In genomic region chr1:206816390-206817287, GRCh38 we compare ENCODE assay signal across 1 cellular context.
TF ChIP-seq lines count a peak whose summit lies in the region.

No MANE protein-coding gene starts in this region.

TF ChIP-seq in K562, 482 proteins besides CTCF, POLR2A, EP300 and RAD21 (continued from another document and continues in another):
- TF ChIP-seq, protein P1, sequence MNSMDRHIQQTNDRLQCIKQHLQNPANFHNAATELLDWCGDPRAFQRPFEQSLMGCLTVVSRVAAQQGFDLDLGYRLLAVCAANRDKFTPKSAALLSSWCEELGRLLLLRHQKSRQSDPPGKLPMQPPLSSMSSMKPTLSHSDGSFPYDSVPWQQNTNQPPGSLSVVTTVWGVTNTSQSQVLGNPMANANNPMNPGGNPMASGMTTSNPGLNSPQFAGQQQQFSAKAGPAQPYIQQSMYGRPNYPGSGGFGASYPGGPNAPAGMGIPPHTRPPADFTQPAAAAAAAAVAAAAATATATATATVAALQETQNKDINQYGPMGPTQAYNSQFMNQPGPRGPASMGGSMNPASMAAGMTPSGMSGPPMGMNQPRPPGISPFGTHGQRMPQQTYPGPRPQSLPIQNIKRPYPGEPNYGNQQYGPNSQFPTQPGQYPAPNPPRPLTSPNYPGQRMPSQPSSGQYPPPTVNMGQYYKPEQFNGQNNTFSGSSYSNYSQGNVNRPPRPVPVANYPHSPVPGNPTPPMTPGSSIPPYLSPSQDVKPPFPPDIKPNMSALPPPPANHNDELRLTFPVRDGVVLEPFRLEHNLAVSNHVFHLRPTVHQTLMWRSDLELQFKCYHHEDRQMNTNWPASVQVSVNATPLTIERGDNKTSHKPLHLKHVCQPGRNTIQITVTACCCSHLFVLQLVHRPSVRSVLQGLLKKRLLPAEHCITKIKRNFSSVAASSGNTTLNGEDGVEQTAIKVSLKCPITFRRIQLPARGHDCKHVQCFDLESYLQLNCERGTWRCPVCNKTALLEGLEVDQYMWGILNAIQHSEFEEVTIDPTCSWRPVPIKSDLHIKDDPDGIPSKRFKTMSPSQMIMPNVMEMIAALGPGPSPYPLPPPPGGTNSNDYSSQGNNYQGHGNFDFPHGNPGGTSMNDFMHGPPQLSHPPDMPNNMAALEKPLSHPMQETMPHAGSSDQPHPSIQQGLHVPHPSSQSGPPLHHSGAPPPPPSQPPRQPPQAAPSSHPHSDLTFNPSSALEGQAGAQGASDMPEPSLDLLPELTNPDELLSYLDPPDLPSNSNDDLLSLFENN (IDR thresholded peaks at IDR 0.05; ENCODE audit: low read depth in 2 of 2, low read length in 2 of 2): peak in 1 of 2 experiments; percentile 67; a peak in 1 of 4 replicates
- TF ChIP-seq ZNF507 (tag; conservative IDR thresholded peaks at IDR 0.05): no peak; the same call in 1 of the 2 replicates
- TF ChIP-seq LEF1 (IDR thresholded peaks at IDR 0.05): peak; percentile 93
- TF ChIP-seq HOXB6 (CRISPR knock-in tag; IDR thresholded peaks at IDR 0.05; ENCODE audit: borderline replicate concordance): no peak
- TF ChIP-seq RFX5 (IDR thresholded peaks at IDR 0.05; ENCODE audit: low read depth, low read length): no peak
- peak; percentile 38 for TF ChIP-seq CXXC5 (CRISPR knock-in tag; IDR thresholded peaks at IDR 0.05)
- TF ChIP-seq TAF1 (IDR thresholded peaks at IDR 0.05; ENCODE audit: control insufficient read depth, extremely low read depth, insufficient read depth, low read length, severe bottlenecking): no peak
- no peak for TF ChIP-seq STAG1 (CRISPR knock-in tag; IDR thresholded peaks at IDR 0.05; ENCODE audit: borderline replicate concordance)
- TF ChIP-seq CSDE1 (IDR thresholded peaks at IDR 0.05): no peak; a peak in 1 of 4 replicates
- no peak for TF ChIP-seq HDGF (IDR thresholded peaks at IDR 0.05)
- no peak for TF ChIP-seq ZNF124 (CRISPR knock-in tag; IDR thresholded peaks at IDR 0.05)
- TF ChIP-seq, protein P2, sequence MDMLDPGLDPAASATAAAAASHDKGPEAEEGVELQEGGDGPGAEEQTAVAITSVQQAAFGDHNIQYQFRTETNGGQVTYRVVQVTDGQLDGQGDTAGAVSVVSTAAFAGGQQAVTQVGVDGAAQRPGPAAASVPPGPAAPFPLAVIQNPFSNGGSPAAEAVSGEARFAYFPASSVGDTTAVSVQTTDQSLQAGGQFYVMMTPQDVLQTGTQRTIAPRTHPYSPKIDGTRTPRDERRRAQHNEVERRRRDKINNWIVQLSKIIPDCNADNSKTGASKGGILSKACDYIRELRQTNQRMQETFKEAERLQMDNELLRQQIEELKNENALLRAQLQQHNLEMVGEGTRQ (CRISPR knock-in tag; IDR thresholded peaks at IDR 0.05): no peak
- TF ChIP-seq ESRRB (CRISPR knock-in tag; IDR thresholded peaks at IDR 0.05; ENCODE audit: borderline replicate concordance): no peak
- no peak for TF ChIP-seq ID3 (CRISPR knock-in tag; IDR thresholded peaks at IDR 0.05)
- no peak for TF ChIP-seq ID3 (tag; IDR thresholded peaks at IDR 0.05)
- TF ChIP-seq, protein P3, sequence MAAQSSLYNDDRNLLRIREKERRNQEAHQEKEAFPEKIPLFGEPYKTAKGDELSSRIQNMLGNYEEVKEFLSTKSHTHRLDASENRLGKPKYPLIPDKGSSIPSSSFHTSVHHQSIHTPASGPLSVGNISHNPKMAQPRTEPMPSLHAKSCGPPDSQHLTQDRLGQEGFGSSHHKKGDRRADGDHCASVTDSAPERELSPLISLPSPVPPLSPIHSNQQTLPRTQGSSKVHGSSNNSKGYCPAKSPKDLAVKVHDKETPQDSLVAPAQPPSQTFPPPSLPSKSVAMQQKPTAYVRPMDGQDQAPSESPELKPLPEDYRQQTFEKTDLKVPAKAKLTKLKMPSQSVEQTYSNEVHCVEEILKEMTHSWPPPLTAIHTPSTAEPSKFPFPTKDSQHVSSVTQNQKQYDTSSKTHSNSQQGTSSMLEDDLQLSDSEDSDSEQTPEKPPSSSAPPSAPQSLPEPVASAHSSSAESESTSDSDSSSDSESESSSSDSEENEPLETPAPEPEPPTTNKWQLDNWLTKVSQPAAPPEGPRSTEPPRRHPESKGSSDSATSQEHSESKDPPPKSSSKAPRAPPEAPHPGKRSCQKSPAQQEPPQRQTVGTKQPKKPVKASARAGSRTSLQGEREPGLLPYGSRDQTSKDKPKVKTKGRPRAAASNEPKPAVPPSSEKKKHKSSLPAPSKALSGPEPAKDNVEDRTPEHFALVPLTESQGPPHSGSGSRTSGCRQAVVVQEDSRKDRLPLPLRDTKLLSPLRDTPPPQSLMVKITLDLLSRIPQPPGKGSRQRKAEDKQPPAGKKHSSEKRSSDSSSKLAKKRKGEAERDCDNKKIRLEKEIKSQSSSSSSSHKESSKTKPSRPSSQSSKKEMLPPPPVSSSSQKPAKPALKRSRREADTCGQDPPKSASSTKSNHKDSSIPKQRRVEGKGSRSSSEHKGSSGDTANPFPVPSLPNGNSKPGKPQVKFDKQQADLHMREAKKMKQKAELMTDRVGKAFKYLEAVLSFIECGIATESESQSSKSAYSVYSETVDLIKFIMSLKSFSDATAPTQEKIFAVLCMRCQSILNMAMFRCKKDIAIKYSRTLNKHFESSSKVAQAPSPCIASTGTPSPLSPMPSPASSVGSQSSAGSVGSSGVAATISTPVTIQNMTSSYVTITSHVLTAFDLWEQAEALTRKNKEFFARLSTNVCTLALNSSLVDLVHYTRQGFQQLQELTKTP (IDR thresholded peaks at IDR 0.05; ENCODE audit: low read depth in 1 of 2, partially characterized antibody in 2 of 2): peak in 1 of 2 experiments; percentile 59
- TF ChIP-seq, protein P4, sequence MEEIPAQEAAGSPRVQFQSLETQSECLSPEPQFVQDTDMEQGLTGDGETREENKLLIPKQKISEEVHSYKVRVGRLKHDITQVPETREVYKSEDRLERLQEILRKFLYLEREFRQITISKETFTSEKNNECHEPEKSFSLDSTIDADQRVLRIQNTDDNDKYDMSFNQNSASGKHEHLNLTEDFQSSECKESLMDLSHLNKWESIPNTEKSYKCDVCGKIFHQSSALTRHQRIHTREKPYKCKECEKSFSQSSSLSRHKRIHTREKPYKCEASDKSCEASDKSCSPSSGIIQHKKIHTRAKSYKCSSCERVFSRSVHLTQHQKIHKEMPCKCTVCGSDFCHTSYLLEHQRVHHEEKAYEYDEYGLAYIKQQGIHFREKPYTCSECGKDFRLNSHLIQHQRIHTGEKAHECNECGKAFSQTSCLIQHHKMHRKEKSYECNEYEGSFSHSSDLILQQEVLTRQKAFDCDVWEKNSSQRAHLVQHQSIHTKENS (CRISPR knock-in tag; IDR thresholded peaks at IDR 0.05): no peak
- TF ChIP-seq GABPB1 (CRISPR knock-in tag; IDR thresholded peaks at IDR 0.05): no peak
- TF ChIP-seq ILF3 (IDR thresholded peaks at IDR 0.05; ENCODE audit: borderline replicate concordance): 0 out of 2 replicates have a peak, but pooled peaks have one; percentile 16
- peak; percentile 75; the same call in 1 of the 2 replicates for TF ChIP-seq ZZZ3 (IDR thresholded peaks at IDR 0.05)
- TF ChIP-seq ZNF197 (CRISPR knock-in tag; IDR thresholded peaks at IDR 0.05; ENCODE audit: low read depth): no peak
- TF ChIP-seq EHMT2 (IDR thresholded peaks at IDR 0.05): peak; percentile 51
- TF ChIP-seq E4F1 (CRISPR knock-in tag; IDR thresholded peaks at IDR 0.05; ENCODE audit: borderline replicate concordance): no peak
- TF ChIP-seq HMG20B (CRISPR knock-in tag; IDR thresholded peaks at IDR 0.05): no peak
- TF ChIP-seq TARDBP (IDR thresholded peaks at IDR 0.05): no peak
- no peak for TF ChIP-seq POU5F1 (IDR thresholded peaks at IDR 0.05; ENCODE audit: borderline replicate concordance, low read depth, low read length, partially characterized antibody)
- no peak for TF ChIP-seq ZNF408 (CRISPR knock-in tag; IDR thresholded peaks at IDR 0.05; ENCODE audit: low read depth)
- TF ChIP-seq, protein P5, sequence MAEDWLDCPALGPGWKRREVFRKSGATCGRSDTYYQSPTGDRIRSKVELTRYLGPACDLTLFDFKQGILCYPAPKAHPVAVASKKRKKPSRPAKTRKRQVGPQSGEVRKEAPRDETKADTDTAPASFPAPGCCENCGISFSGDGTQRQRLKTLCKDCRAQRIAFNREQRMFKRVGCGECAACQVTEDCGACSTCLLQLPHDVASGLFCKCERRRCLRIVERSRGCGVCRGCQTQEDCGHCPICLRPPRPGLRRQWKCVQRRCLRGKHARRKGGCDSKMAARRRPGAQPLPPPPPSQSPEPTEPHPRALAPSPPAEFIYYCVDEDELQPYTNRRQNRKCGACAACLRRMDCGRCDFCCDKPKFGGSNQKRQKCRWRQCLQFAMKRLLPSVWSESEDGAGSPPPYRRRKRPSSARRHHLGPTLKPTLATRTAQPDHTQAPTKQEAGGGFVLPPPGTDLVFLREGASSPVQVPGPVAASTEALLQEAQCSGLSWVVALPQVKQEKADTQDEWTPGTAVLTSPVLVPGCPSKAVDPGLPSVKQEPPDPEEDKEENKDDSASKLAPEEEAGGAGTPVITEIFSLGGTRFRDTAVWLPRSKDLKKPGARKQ (CRISPR knock-in tag; IDR thresholded peaks at IDR 0.05): no peak
- TF ChIP-seq, protein P6, sequence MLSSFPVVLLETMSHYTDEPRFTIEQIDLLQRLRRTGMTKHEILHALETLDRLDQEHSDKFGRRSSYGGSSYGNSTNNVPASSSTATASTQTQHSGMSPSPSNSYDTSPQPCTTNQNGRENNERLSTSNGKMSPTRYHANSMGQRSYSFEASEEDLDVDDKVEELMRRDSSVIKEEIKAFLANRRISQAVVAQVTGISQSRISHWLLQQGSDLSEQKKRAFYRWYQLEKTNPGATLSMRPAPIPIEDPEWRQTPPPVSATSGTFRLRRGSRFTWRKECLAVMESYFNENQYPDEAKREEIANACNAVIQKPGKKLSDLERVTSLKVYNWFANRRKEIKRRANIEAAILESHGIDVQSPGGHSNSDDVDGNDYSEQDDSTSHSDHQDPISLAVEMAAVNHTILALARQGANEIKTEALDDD (IDR thresholded peaks at IDR 0.05): peak; percentile 80
- TF ChIP-seq IFI16 (CRISPR knock-in tag; IDR thresholded peaks at IDR 0.05): no peak
- no peak for TF ChIP-seq FOXK1 (CRISPR knock-in tag; IDR thresholded peaks at IDR 0.05; ENCODE audit: borderline replicate concordance)
- no peak for TF ChIP-seq SIN3B (IDR thresholded peaks at IDR 0.05; ENCODE audit: low read depth)
- TF ChIP-seq ARID1B (IDR thresholded peaks at IDR 0.05): peak; percentile 75
- no peak for TF ChIP-seq CBX5 (IDR thresholded peaks at IDR 0.05; ENCODE audit: borderline replicate concordance, low read depth)
- TF ChIP-seq HIVEP1 (CRISPR knock-in tag; IDR thresholded peaks at IDR 0.05): no peak
- TF ChIP-seq, protein P7, sequence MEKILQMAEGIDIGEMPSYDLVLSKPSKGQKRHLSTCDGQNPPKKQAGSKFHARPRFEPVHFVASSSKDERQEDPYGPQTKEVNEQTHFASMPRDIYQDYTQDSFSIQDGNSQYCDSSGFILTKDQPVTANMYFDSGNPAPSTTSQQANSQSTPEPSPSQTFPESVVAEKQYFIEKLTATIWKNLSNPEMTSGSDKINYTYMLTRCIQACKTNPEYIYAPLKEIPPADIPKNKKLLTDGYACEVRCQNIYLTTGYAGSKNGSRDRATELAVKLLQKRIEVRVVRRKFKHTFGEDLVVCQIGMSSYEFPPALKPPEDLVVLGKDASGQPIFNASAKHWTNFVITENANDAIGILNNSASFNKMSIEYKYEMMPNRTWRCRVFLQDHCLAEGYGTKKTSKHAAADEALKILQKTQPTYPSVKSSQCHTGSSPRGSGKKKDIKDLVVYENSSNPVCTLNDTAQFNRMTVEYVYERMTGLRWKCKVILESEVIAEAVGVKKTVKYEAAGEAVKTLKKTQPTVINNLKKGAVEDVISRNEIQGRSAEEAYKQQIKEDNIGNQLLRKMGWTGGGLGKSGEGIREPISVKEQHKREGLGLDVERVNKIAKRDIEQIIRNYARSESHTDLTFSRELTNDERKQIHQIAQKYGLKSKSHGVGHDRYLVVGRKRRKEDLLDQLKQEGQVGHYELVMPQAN (IDR thresholded peaks at IDR 0.05; ENCODE audit: borderline replicate concordance): no peak
